17 cellular contexts compared by ENCODE assay signal in genomic region chr19:31818740-31819228, GRCh38.
"Had no signal": no experiment of that assay in that cellular context is flagged by ENCODE, and none has a peak within 500 bp of the region (broad histone marks: within the 10 kb centered on the region; RNA-seq: fewer than 3 reads in every experiment).

No MANE protein-coding gene starts in this region.

- H3K4me1 Mint-ChIP-seq: activated CD4-positive, alpha-beta memory T cell treated with anti-CD3 and anti-CD28 coated beads, Interleukin-2, amount 10 ng/mL, durations not matched to agents 7 days and 5 days; naive B cell; stimulated activated memory B cell treated with anti-CD40 and anti-IgM and Interleukin-4, amounts not matched to agents 10 μg/mL and 1 μg/mL and 100 μg/mL, for 72 hours; T-helper 17 cell had no signal

- H3K9me3 ChIP-seq: thyroid gland, uterus had no signal

- H3K9me3 Mint-ChIP-seq: activated T-cell treated with anti-CD3 and anti-CD28 coated beads, Interleukin-2, amount 50 U/mL, for 24 hours had no signal

- H3K4me3 Mint-ChIP-seq: activated CD4-positive, alpha-beta memory T cell treated with anti-CD3 and anti-CD28 coated beads, Interleukin-2, amount 10 ng/mL, durations not matched to agents 7 days and 5 days; activated T-cell treated with anti-CD3 and anti-CD28 coated beads, Interleukin-2, amount 50 U/mL, for 24 hours; naive B cell; stimulated activated memory B cell treated with anti-CD40 and anti-IgM and Interleukin-4, amounts not matched to agents 10 μg/mL and 1 μg/mL and 100 μg/mL, for 72 hours; T-helper 17 cell had no signal

- H3K36me3 Mint-ChIP-seq: naive B cell; stimulated activated memory B cell treated with anti-CD40 and anti-IgM and Interleukin-4, amounts not matched to agents 10 μg/mL and 1 μg/mL and 100 μg/mL, for 72 hours had no signal

- FAIRE-seq: astrocyte had no signal

- DNase-seq: activated CD4-positive, alpha-beta memory T cell treated with anti-CD3 and anti-CD28 coated beads, Interleukin-2, amount 10 ng/mL, durations not matched to agents 7 days and 5 days; activated CD4-positive, alpha-beta T cell treated with anti-CD3 and anti-CD28 coated beads for 4 hours; activated effector memory CD4-positive, alpha-beta T cell treated with Interleukin-2 at 50 U/mL for 16 hours; activated naive CD4-positive, alpha-beta T cell treated with anti-CD3 and anti-CD28 coated beads, Interleukin-2, amount 50 U/mL, for 16 hours; activated T-cell treated with anti-CD3 and anti-CD28 coated beads, Interleukin-2, amount 50 U/mL, for 24 hours; dermis blood vessel endothelial cell; erythroblast; left cardiac atrium; naive B cell; stimulated activated CD4-positive, alpha-beta T cell treated with anti-CD3 and anti-CD28 coated beads, Interleukin-2, amount 100 ng/mL, for 48 hours; T-helper 17 cell; thyroid gland; uterus had no signal

- ATAC-seq: left cardiac atrium; stimulated activated memory B cell treated with anti-CD40 and anti-IgM and Interleukin-4, amounts not matched to agents 10 μg/mL and 1 μg/mL and 100 μg/mL, for 72 hours; T-helper 17 cell had no signal

- H3K27ac Mint-ChIP-seq: activated CD4-positive, alpha-beta memory T cell treated with anti-CD3 and anti-CD28 coated beads, Interleukin-2, amount 10 ng/mL, durations not matched to agents 7 days and 5 days; activated T-cell treated with anti-CD3 and anti-CD28 coated beads, Interleukin-2, amount 50 U/mL, for 24 hours; naive B cell; stimulated activated memory B cell treated with anti-CD40 and anti-IgM and Interleukin-4, amounts not matched to agents 10 μg/mL and 1 μg/mL and 100 μg/mL, for 72 hours; T-helper 17 cell had no signal

- H3K36me3 ChIP-seq: thyroid gland, uterus, WERI-Rb-1 had no signal

- H3K27me3 Mint-ChIP-seq: activated CD4-positive, alpha-beta memory T cell treated with anti-CD3 and anti-CD28 coated beads, Interleukin-2, amount 10 ng/mL, durations not matched to agents 7 days and 5 days; activated T-cell treated with anti-CD3 and anti-CD28 coated beads, Interleukin-2, amount 50 U/mL, for 24 hours; naive B cell; stimulated activated memory B cell treated with anti-CD40 and anti-IgM and Interleukin-4, amounts not matched to agents 10 μg/mL and 1 μg/mL and 100 μg/mL, for 72 hours; T-helper 17 cell had no signal

- H3K27ac ChIP-seq: thyroid gland, uterus, WERI-Rb-1 had no signal

- H3K4me1 ChIP-seq: thyroid gland, uterus had no signal

- H3K27me3 ChIP-seq: thyroid gland, uterus had no signal

- H3K4me3 ChIP-seq: lung, thyroid gland, uterus had no signal
